ENCODE assay signal across 24 cellular contexts in genomic region chr22:33025675-33026074, GRCh38. TPM values are rescaled to one million over a fixed set of nuclear protein-coding genes. Genes with fewer than 3 reads are reported as not detected.
DNase-seq lines count a peak whose midpoint lies in the region; ATAC-seq, FAIRE-seq and TF ChIP-seq lines count a peak whose summit lies in the region.
"Had no signal": no experiment of that assay in that cellular context is flagged by ENCODE, and none has a peak within 500 bp of the region (broad histone marks: within the 10 kb centered on the region; RNA-seq: fewer than 3 reads in every experiment).

No MANE protein-coding gene starts in this region.

- H3K79me2 ChIP-seq in K562 (ENCODE audit: control insufficient read depth, insufficient read depth, low read length) = no peaks in the 10 kb centered on the region

- no peak overlapping the region for H3K56ac ChIP-seq in IMR-90 (ENCODE audit: extremely low read depth, insufficient read depth, low read length)

- dilution Hi-C loops in IMR-90 (cut with HindIII; ENCODE audit: low sequenced_read_pairs, unreplicated experiment) = no loop called here

- H4K91ac ChIP-seq in IMR-90 (ENCODE audit: insufficient read depth, low read depth, low read length) = no peak overlapping the region

- H3K4me3 ChIP-seq in A549 = no peak overlapping the region
- H3K4me3 ChIP-seq in IMR-90 (ENCODE audit: insufficient read depth, low read depth, low read length) = no peak overlapping the region
- no peak overlapping the region for H3K4me3 ChIP-seq in K562
- H3K4me3 ChIP-seq: BLaER1 treated with 17β-estradiol and CSF1 and Interleukin-3, amounts not matched to agents 10 nM and 100 nM had no signal

- H3K9me3 ChIP-seq in A549 (no peaks in the 10 kb centered on the region), IMR-90 (ENCODE audit: control insufficient read depth, insufficient read depth, low read length) (no peaks in the 10 kb centered on the region), K562 (replicated peaks; ENCODE audit: control insufficient read depth, insufficient read depth, low read depth, low read length) (no peaks in the 10 kb centered on the region)
- H3K9me3 ChIP-seq: BLaER1 treated with 17β-estradiol and CSF1 and Interleukin-3, amounts not matched to agents 10 nM and 100 nM; Caco-2 had no signal

- no peaks in the 10 kb centered on the region for H3K9me3 Mint-ChIP-seq in osteocyte (ENCODE audit: unreplicated experiment)
- H3K9me3 Mint-ChIP-seq: CD4-positive, alpha-beta T cell; CD8-positive, alpha-beta T cell had no signal

- TF ChIP-seq RAD21 in A549 (conservative IDR thresholded peaks at IDR 0.05 in 1 of 2, IDR thresholded peaks at IDR 0.05 in 1 of 2) (no peak), IMR-90 (IDR thresholded peaks at IDR 0.05; ENCODE audit: low read length) (no peak), K562 (CRISPR knock-in tag; conservative IDR thresholded peaks at IDR 0.05 in 1 of 2, IDR thresholded peaks at IDR 0.05 in 1 of 2) (no peak)

- peaks cover 3% of the 10 kb centered on the region; the same call in 1 of the 2 replicates for H3K27me3 ChIP-seq in IMR-90 (ENCODE audit: control insufficient read depth, insufficient read depth, low read length)
- peaks cover 0 to 5% of the 10 kb centered on the region in 2 experiments; a peak in 2 of 5 replicates for H3K27me3 ChIP-seq in K562 (ENCODE audit: control insufficient read depth in 2 of 2, insufficient read depth in 2 of 2, low read length in 2 of 2)
- H3K27me3 ChIP-seq: BLaER1 treated with 17β-estradiol and CSF1 and Interleukin-3, amounts not matched to agents 10 nM and 100 nM had no signal

- BruUV-seq in IMR-90 (replicated peaks; lab: Mats Ljungman, UMichigan) (no TSS peak), K562 (replicated peaks; lab: Mats Ljungman, UMichigan) (no TSS peak)

- in situ Hi-C loops in IMR-90 (cut with MboI; ENCODE audit: low sequenced_read_pairs) (no loop called here), K562 (cut with MboI) (no loop called here)

- H3K27ac ChIP-seq in A549 = no peak overlapping the region
- H3K27ac ChIP-seq in IMR-90 (ENCODE audit: insufficient read depth, low read length) = no peak overlapping the region
- no peak overlapping the region for H3K27ac ChIP-seq in K562 (ENCODE audit: extremely low read depth, low read depth, low read length)
- H3K27ac ChIP-seq: BLaER1 treated with 17β-estradiol and CSF1 and Interleukin-3, amounts not matched to agents 10 nM and 100 nM; C4-2B had no signal

- H2BK120ac ChIP-seq in IMR-90 (ENCODE audit: low read depth, low read length) = no peak overlapping the region

- no peaks in the 10 kb centered on the region for H3K4me1 Mint-ChIP-seq in osteocyte (ENCODE audit: unreplicated experiment)

- no peaks in the 10 kb centered on the region for H3K36me3 ChIP-seq in IMR-90 (ENCODE audit: control insufficient read depth, insufficient read depth, low read length)
- no peaks in the 10 kb centered on the region for H3K36me3 ChIP-seq in K562 (ENCODE audit: control insufficient read depth, insufficient read depth, low read length)
- H3K36me3 ChIP-seq: BLaER1 treated with 17β-estradiol and CSF1 and Interleukin-3, amounts not matched to agents 10 nM and 100 nM had no signal

- H3K9me1 ChIP-seq in IMR-90 (ENCODE audit: insufficient read depth, low read length) = no peaks in the 10 kb centered on the region
- H3K9me1 ChIP-seq in K562 (ENCODE audit: control insufficient read depth, insufficient read depth, low read length) = no peaks in the 10 kb centered on the region

- no peak overlapping the region for H3K27ac Mint-ChIP-seq in osteocyte (ENCODE audit: unreplicated experiment)
- H3K27ac Mint-ChIP-seq: B cell; CD4-positive, alpha-beta T cell; CD8-positive, alpha-beta T cell had no signal

- ATAC-seq in A549 (no peak), IMR-90 (ENCODE audit: low read depth) (no peak), K562 (no peak)
- ATAC-seq: CD8-positive, alpha-beta T cell had no signal

- POLR2A ChIA-PET in A549 (lab: Yijun Ruan, JAX) (no interaction called here), IMR-90 (lab: Charles Lee; ENCODE audit: unreplicated experiment) (no interaction called here), K562 (lab: Yijun Ruan, JAX) (no interaction called here)

- no peak overlapping the region for H3K18ac ChIP-seq in IMR-90 (ENCODE audit: low read depth, low read length)

- DNase-seq in A549 (ENCODE audit: low read depth in 1 of 2, low spot score in 1 of 2) (no peak), IMR-90 (no peak), K562 (ENCODE audit: extremely low read depth in 1 of 4, low spot score in 3 of 4) (no peak), osteocyte (ENCODE audit: extremely low spot score, unreplicated experiment) (peak; percentile 30), T-helper 9 cell (no peak), NK-92 (lab: John Stamatoyannopoulos, UW; ENCODE audit: unreplicated experiment) (no peak), activated T-cell treated with anti-CD3 and anti-CD28 coated beads for 4 hours (no peak)
- no peak for DNase-seq in effector CD8-positive, alpha-beta T cell (lab: John Stamatoyannopoulos, UW)
- DNase-seq: 8988T; AML-193; Caco-2; Calu3; CD4-positive, alpha-beta T cell; CD8-positive, alpha-beta T cell; DMS79 treated with DMSO at 0.1 percent for 48 hours; GF-D8 had no signal

- CTCF ChIA-PET in A549 (lab: Yijun Ruan, JAX) (interaction anchor here (0.7 to 2.0 kb wide), 4 partner anchors 18 to 252 kb away, joined by 3 to 8 read pairs (median 4); no protein-coding TSS in a partner anchor), IMR-90 (lab: Yijun Ruan, JAX) (no interaction called here), K562 (lab: Yijun Ruan, JAX; ENCODE audit: low intra/inter-chr PET ratio) (no interaction called here)

- 17% methylated on average over 2 of the region's 2 CpGs for WGBS in A549 (ENCODE audit: missing lambda C conversion rate)
- no CpG with 5 or more reads among the region's 2 CpGs for WGBS in IMR-90 (ENCODE audit: extremely low coverage in 2 of 2, insufficient read length in 1 of 2), 2 experiments
- WGBS in K562 (ENCODE audit: insufficient coverage, low coverage, missing lambda C conversion rate) = 3% methylated on average over 2 of the region's 2 CpGs

- H3K4me1 ChIP-seq in A549 (no peaks in the 10 kb centered on the region), IMR-90 (ENCODE audit: control insufficient read depth, insufficient read depth, low read length) (no peaks in the 10 kb centered on the region), K562 (replicated peaks in 1 of 2; ENCODE audit: control insufficient read depth in 2 of 2, insufficient read depth in 2 of 2, low read length in 2 of 2) (no peaks in the 10 kb centered on the region)
- H3K4me1 ChIP-seq: Caco-2 had no signal

- peaks cover 6% of the 10 kb centered on the region for H3K27me3 Mint-ChIP-seq in osteocyte (ENCODE audit: unreplicated experiment)

- H3K79me1 ChIP-seq in IMR-90 (ENCODE audit: low read depth in 1 of 2, low read length in 2 of 2) = no peaks in the 10 kb centered on the region

- no peak overlapping the region for H2BK5ac ChIP-seq in IMR-90 (ENCODE audit: low read depth, low read length, poor library complexity, severe bottlenecking)

- no peak overlapping the region for H4K5ac ChIP-seq in IMR-90 (ENCODE audit: low read depth, low read length)

- intact Hi-C loops in IMR-90 (cut with micrococcal nuclease) = no loop called here
- intact Hi-C loops in K562 (cut with micrococcal nuclease) = no loop called here

- no peak overlapping the region for H3K4ac ChIP-seq in IMR-90 (ENCODE audit: low read depth, low read length)

- H3K4me3 Mint-ChIP-seq in osteocyte (ENCODE audit: unreplicated experiment) = no peak overlapping the region
- H3K4me3 Mint-ChIP-seq: B cell; CD4-positive, alpha-beta T cell; CD8-positive, alpha-beta T cell had no signal

- TF ChIP-seq CTCF in A549 (IDR thresholded peaks at IDR 0.05) (no peak), IMR-90 (conservative IDR thresholded peaks at IDR 0.05; ENCODE audit: low read depth, low read length) (no peak), K562 (IDR thresholded peaks at IDR 0.05 in 2 of 3, conservative IDR thresholded peaks at IDR 0.05 in 1 of 3; ENCODE audit: insufficient read depth in 2 of 3, low read depth in 1 of 3, low read length in 3 of 3) (no peak), osteocyte (IDR thresholded peaks at IDR 0.05) (no peak)

- no peak overlapping the region for H2AK5ac ChIP-seq in IMR-90 (ENCODE audit: low read depth, low read length)

- TF ChIP-seq POLR2A in A549 (IDR thresholded peaks at IDR 0.05; ENCODE audit: low read length) (no peak), IMR-90 (IDR thresholded peaks at IDR 0.05; ENCODE audit: low read depth, low read length) (no peak), K562 (conservative IDR thresholded peaks at IDR 0.05) (no peak)

- H4K8ac ChIP-seq in IMR-90 (ENCODE audit: low read depth in 2 of 2, low read length in 2 of 2) = no peak overlapping the region

- H3K36me3 Mint-ChIP-seq in osteocyte (ENCODE audit: unreplicated experiment) = no peaks in the 10 kb centered on the region
- H3K36me3 Mint-ChIP-seq: CD8-positive, alpha-beta T cell had no signal

- no peak overlapping the region for H2BK20ac ChIP-seq in IMR-90 (ENCODE audit: low read depth, low read length)

- H2BK15ac ChIP-seq in IMR-90 (ENCODE audit: low read depth, low read length) = no peak overlapping the region

- H3K4me2 ChIP-seq in A549 = no peak overlapping the region
- H3K4me2 ChIP-seq in IMR-90 (ENCODE audit: low read depth, low read length) = no peak overlapping the region
- H3K4me2 ChIP-seq in K562 (ENCODE audit: insufficient read depth, low read length) = no peak overlapping the region
- H3K4me2 ChIP-seq: BLaER1 treated with 17β-estradiol and CSF1 and Interleukin-3, amounts not matched to agents 10 nM and 100 nM had no signal

- H3K14ac ChIP-seq in IMR-90 (replicated peaks; ENCODE audit: low read depth, low read length) = no peak overlapping the region

- no peak overlapping the region for H2AFZ ChIP-seq in IMR-90 (replicated peaks; ENCODE audit: low read length, poor library complexity)
- H2AFZ ChIP-seq in K562 (ENCODE audit: low read depth, low read length) = no peak overlapping the region

- FAIRE-seq in A549 (lab: Jason Lieb, UNC) (no peak), K562 (lab: Jason Lieb, UNC) (no peak)
- FAIRE-seq: A204.1, D721Med, G401.6, GM12891, GM19239 had no signal

- no peak overlapping the region for H3K9ac ChIP-seq in IMR-90 (ENCODE audit: low read depth, low read length)
- no peak overlapping the region for H3K9ac ChIP-seq in K562 (ENCODE audit: insufficient read depth in 1 of 2, low read depth in 2 of 2, low read length in 2 of 2)
- H3K9ac ChIP-seq: BLaER1 treated with 17β-estradiol and CSF1 and Interleukin-3, amounts not matched to agents 10 nM and 100 nM had no signal

- no peak overlapping the region for H3K23ac ChIP-seq in IMR-90 (ENCODE audit: low read depth, low read length)

- no peaks in the 10 kb centered on the region for H4K20me1 ChIP-seq in IMR-90 (ENCODE audit: insufficient read depth, low read length)
- no peaks in the 10 kb centered on the region for H4K20me1 ChIP-seq in K562 (replicated peaks; ENCODE audit: control insufficient read depth, insufficient read depth, low read length)
- H4K20me1 ChIP-seq: BLaER1 treated with 17β-estradiol and CSF1 and Interleukin-3, amounts not matched to agents 10 nM and 100 nM had no signal

- no peak for TF ChIP-seq EP300 in A549 (IDR thresholded peaks at IDR 0.05)
- TF ChIP-seq EP300 in K562 (IDR thresholded peaks at IDR 0.05; ENCODE audit: low read length) = no peak

- no peak overlapping the region for H2AK9ac ChIP-seq in IMR-90 (replicated peaks; ENCODE audit: low read depth, low read length, poor library complexity)

RNA-seq across cellular contexts. Expression of gene SYN3, which starts 32.5 kb away (rescaled TPM):
- 0.06 and 0.11 TPM in 2 replicates for polyA plus RNA-seq in A549 (2011; rRNA removed)
- polyA plus RNA-seq in A549 (2012; cell fraction: cytosol; rRNA removed) = 0.05 TPM in 1 of 2 replicates, not detected in the other
- 0.06 TPM in 1 of 2 replicates, not detected in the other for polyA plus RNA-seq in A549 (2012; cell fraction: nucleus; rRNA removed)
- not detected in 3 replicates for polyA plus RNA-seq in A549 (2017; fragmentation: RNase III; extraction: RNeasy Plus Mini Kit Qiagen cat#74134 plus additional on column Dnase treatment)
- 0.10 TPM in 1 of 2 replicates, not detected in the other for polyA minus RNA-seq in A549 (2011; rRNA and poly(A)+ RNA removed)
- not detected in 2 replicates for total RNA-seq in IMR-90 (2012; rRNA removed)
- not detected in 2 replicates for polyA plus RNA-seq in IMR-90 (2012; rRNA removed)
- not detected in 2 replicates for polyA plus RNA-seq in IMR-90 (2012; cell fraction: cytosol; rRNA removed)
- polyA plus RNA-seq in IMR-90 (2012; cell fraction: nucleus; rRNA removed; ENCODE audit: low replicate concordance) = not detected in 2 replicates
- not detected in 2 replicates for total RNA-seq in K562 (2011; cell fraction: chromatin; rRNA removed; ENCODE audit: low replicate concordance)
- total RNA-seq in K562 (2011; cell fraction: nucleolus; rRNA removed) = not detected in 2 replicates
- not detected in 2 replicates for total RNA-seq in K562 (2011; cell fraction: nucleoplasm; rRNA removed)
- not detected in 2 replicates for total RNA-seq in K562 (2014; rRNA removed)
- not detected in 2 replicates for total RNA-seq in K562 (2014; rRNA removed; fragmentation: Illumina TruSeq; extraction: Trizol)
- total RNA-seq in K562 (2015; rRNA removed; fragmentation: Illumina TruSeq; extraction: Trizol) = not detected in 2 replicates
- 0.35 TPM in 1 of 2 replicates, not detected in the other for total RNA-seq in K562 (2021)
- polyA plus RNA-seq in K562 (2011; rRNA removed) = not detected in 2 replicates
- not detected in 2 replicates for polyA plus RNA-seq in K562 (2011; cell fraction: cytosol; rRNA removed)
- 0.40 TPM in 1 of 2 replicates, not detected in the other for polyA plus RNA-seq in K562 (2011; cell fraction: nucleus; rRNA removed)
- polyA plus RNA-seq in K562 (2012) = 0.08 and 0.30 TPM in 2 replicates
- 0.09 and 0.17 TPM in 2 replicates for polyA plus RNA-seq in K562 (2014; fragmentation: Illumina TruSeq; extraction: Trizol)
- polyA plus RNA-seq in K562 (2014; fragmentation: Nextera tagmentation; extraction: Ambion mirVana) = under 1 TPM in 1 of 2 experiments, not detected in 1; 0.10 TPM
- 0.04 TPM in 1 of 2 replicates, not detected in the other for polyA plus RNA-seq in K562 (2014; rRNA removed)
- polyA minus RNA-seq in K562 (2011; rRNA and poly(A)+ RNA removed) = not detected in 2 replicates
- not detected in 2 replicates for polyA minus RNA-seq in K562 (2011; cell fraction: cytosol; rRNA and poly(A)+ RNA removed)
- not detected in 2 replicates for polyA minus RNA-seq in K562 (2011; cell fraction: nucleus; rRNA and poly(A)+ RNA removed)
- not detected in 2 replicates for total RNA-seq in osteocyte
- total RNA-seq: Caco-2; Calu3; CD4-positive, alpha-beta T cell; CD8-positive, alpha-beta T cell had no signal

Comparison
In these comparisons a context has a peak if more than half of its experiments do, and no peak if none do; other contexts are left out.
1. Of the 35 proteins assayed by ChIP-seq in both K562 and A549: peak only in K562: none; only in A549: none; in both: USF2; in neither: 34.